Comparison of ENCODE assay signal across 24 cellular contexts in the genomic region with DNA sequence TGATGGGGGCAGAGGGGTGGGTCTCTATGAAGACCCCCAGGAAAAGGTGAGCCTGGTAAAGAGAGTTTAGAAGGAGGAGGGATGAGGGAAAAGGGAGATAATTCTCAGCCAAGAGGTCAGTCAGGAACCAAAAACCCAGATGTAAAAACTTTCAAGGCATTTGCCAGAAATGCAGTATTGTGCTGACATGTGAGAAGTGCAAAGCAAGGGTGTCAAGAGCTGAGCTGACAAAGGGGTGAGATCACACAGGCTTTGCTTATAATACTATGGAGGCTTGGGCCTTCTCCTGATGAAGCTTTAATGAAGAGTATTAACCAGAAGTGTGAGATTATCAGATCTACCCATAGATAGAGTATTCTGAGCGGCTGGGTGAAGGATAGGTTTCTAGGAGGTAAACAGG.
"Had no signal": no experiment of that assay in that cellular context is flagged by ENCODE, and none has a peak within 500 bp of the region (broad histone marks: within the 10 kb centered on the region; RNA-seq: fewer than 3 reads in every experiment).

No MANE protein-coding gene starts in this region.

- H3K9me3 ChIP-seq: left lung, psoas muscle, right lobe of liver, tibial nerve, uterus had no signal

- H3K9me3 Mint-ChIP-seq: naive thymus-derived CD8-positive, alpha-beta T cell; nephron; stimulated activated memory B cell treated with anti-CD40 and anti-IgM and Interleukin-4, amounts not matched to agents 10 μg/mL and 1 μg/mL and 100 μg/mL, for 72 hours; stimulated activated naive CD8-positive, alpha-beta T cell treated with anti-CD3 and anti-CD28 coated beads, Interleukin-15, amount 100 ng/mL, for 72 hours had no signal

- H3K36me3 ChIP-seq: left lung, right lobe of liver, uterus had no signal

- H3K4me1 Mint-ChIP-seq: nephron had no signal

- ATAC-seq: left lung; naive thymus-derived CD8-positive, alpha-beta T cell; psoas muscle; right lobe of liver; stimulated activated memory B cell treated with anti-CD40 and anti-IgM and Interleukin-4, amounts not matched to agents 10 μg/mL and 1 μg/mL and 100 μg/mL, for 72 hours; stimulated activated naive CD8-positive, alpha-beta T cell treated with anti-CD3 and anti-CD28 coated beads, Interleukin-15, amount 100 ng/mL, for 72 hours had no signal

- H3K4me3 ChIP-seq: left lung, lung, psoas muscle, right lobe of liver, smooth muscle cell, tibial nerve, uterus had no signal

- H3K27me3 ChIP-seq: left lung, right lobe of liver, tibial nerve, uterus had no signal

- H3K27me3 Mint-ChIP-seq: naive thymus-derived CD8-positive, alpha-beta T cell; stimulated activated memory B cell treated with anti-CD40 and anti-IgM and Interleukin-4, amounts not matched to agents 10 μg/mL and 1 μg/mL and 100 μg/mL, for 72 hours; stimulated activated naive CD8-positive, alpha-beta T cell treated with anti-CD3 and anti-CD28 coated beads, Interleukin-15, amount 100 ng/mL, for 72 hours had no signal

- H2AFZ ChIP-seq: parathyroid adenoma had no signal

- H3K4me3 Mint-ChIP-seq: naive thymus-derived CD8-positive, alpha-beta T cell; nephron; neural crest cell; stimulated activated memory B cell treated with anti-CD40 and anti-IgM and Interleukin-4, amounts not matched to agents 10 μg/mL and 1 μg/mL and 100 μg/mL, for 72 hours; stimulated activated naive CD8-positive, alpha-beta T cell treated with anti-CD3 and anti-CD28 coated beads, Interleukin-15, amount 100 ng/mL, for 72 hours; type B pancreatic cell had no signal

- H3K36me3 Mint-ChIP-seq: stimulated activated memory B cell treated with anti-CD40 and anti-IgM and Interleukin-4, amounts not matched to agents 10 μg/mL and 1 μg/mL and 100 μg/mL, for 72 hours; type B pancreatic cell had no signal

- H3K27ac ChIP-seq: left lung, parathyroid adenoma, psoas muscle, right lobe of liver, tibial nerve, uterus had no signal

- DNase-seq: hippocampal formation; kidney glomerular epithelial cell; left cardiac atrium; left lung; naive thymus-derived CD8-positive, alpha-beta T cell; occipital lobe; psoas muscle; right lobe of liver; stimulated activated CD4-positive, alpha-beta T cell treated with anti-CD3 and anti-CD28 coated beads, Interleukin-1b, Interleukin-23, amount 100 ng/mL, for 48 hours; stimulated activated CD4-positive, alpha-beta T cell treated with anti-CD3 and anti-CD28 coated beads, Interleukin-2, amount 100 ng/mL, for 48 hours; stimulated activated CD4-positive, alpha-beta T cell treated with anti-CD3 and anti-CD28 coated beads, Interleukin-4, amount 100 ng/mL, for 4 hours; stimulated activated CD8-positive, alpha-beta memory T cell treated with anti-CD3 and anti-CD28 coated beads, Interleukin-4, amount 100 ng/mL, for 48 hours; stimulated activated naive CD4-positive, alpha-beta T cell treated with Interleukin-2 at 50 U/mL for 16 hours; stimulated activated naive CD8-positive, alpha-beta T cell treated with anti-CD3 and anti-CD28 coated beads, Interleukin-15, amount 100 ng/mL, for 72 hours; substantia nigra; uterus had no signal

- H3K9ac ChIP-seq: parathyroid adenoma had no signal

- H3K4me2 ChIP-seq: smooth muscle cell had no signal

- H3K27ac Mint-ChIP-seq: naive thymus-derived CD8-positive, alpha-beta T cell; nephron; stimulated activated memory B cell treated with anti-CD40 and anti-IgM and Interleukin-4, amounts not matched to agents 10 μg/mL and 1 μg/mL and 100 μg/mL, for 72 hours; type B pancreatic cell had no signal

- H3K4me1 ChIP-seq: parathyroid adenoma, uterus had no signal
